Comparison of ENCODE assay signal across 1 cellular context in genomic region chr3:10026084-10026890, GRCh38.
TF ChIP-seq lines count a peak whose summit lies in the region.

FANCD2 (plus strand) TSS chr3:10026437; CDS start chr3:10028658, 2,221 bp downstream.

TF ChIP-seq in HepG2, 621 proteins besides CTCF, POLR2A, EP300 and RAD21 (continued from another document and continues in another):
- TF ChIP-seq CREB3 (CRISPR knock-in tag; IDR thresholded peaks at IDR 0.05) (no peak), NFAT5 (CRISPR knock-in tag; IDR thresholded peaks at IDR 0.05) (peak; percentile 41; the same call in 1 of the 2 replicates), LCORL (IDR thresholded peaks at IDR 0.05) (no peak), LCORL (CRISPR knock-in tag; IDR thresholded peaks at IDR 0.05) (peak; percentile 79; the same call in 1 of the 2 replicates), ZUFSP (CRISPR knock-in tag; IDR thresholded peaks at IDR 0.05; ENCODE audit: borderline replicate concordance) (no peak), RELA (CRISPR knock-in tag; IDR thresholded peaks at IDR 0.05) (no peak), TSC22D2 (CRISPR knock-in tag; IDR thresholded peaks at IDR 0.05; ENCODE audit: borderline replicate concordance) (peak; percentile 92; the same call in 1 of the 2 replicates), NPAS2 (CRISPR knock-in tag; IDR thresholded peaks at IDR 0.05; ENCODE audit: borderline replicate concordance) (no peak), ZNF782 (CRISPR knock-in tag; IDR thresholded peaks at IDR 0.05; ENCODE audit: borderline replicate concordance) (no peak), TMF1 (CRISPR knock-in tag; IDR thresholded peaks at IDR 0.05; ENCODE audit: low read depth) (peak; percentile 84; the same call in 1 of the 2 replicates), MBD4 (IDR thresholded peaks at IDR 0.05; ENCODE audit: borderline replicate concordance, low read length) (no peak), ZNF878 (CRISPR knock-in tag; IDR thresholded peaks at IDR 0.05) (peak; percentile 90; the same call in 1 of the 2 replicates), KDM3A (CRISPR knock-in tag; IDR thresholded peaks at IDR 0.05; ENCODE audit: low read depth) (peak; percentile 59; the same call in 1 of the 2 replicates), TCF7 (IDR thresholded peaks at IDR 0.05; ENCODE audit: low read depth) (no peak), PRDM4 (CRISPR knock-in tag; IDR thresholded peaks at IDR 0.05; ENCODE audit: borderline replicate concordance) (no peak), ZBTB21 (CRISPR knock-in tag; IDR thresholded peaks at IDR 0.05) (peak; percentile 97), ZNF768 (CRISPR knock-in tag; IDR thresholded peaks at IDR 0.05) (peak; percentile 79), MIXL1 (CRISPR knock-in tag; IDR thresholded peaks at IDR 0.05) (peak; percentile 76; the same call in 1 of the 2 replicates), POLR2AphosphoS5 (IDR thresholded peaks at IDR 0.05; ENCODE audit: low read depth, low read length) (peak; percentile 78), ZNF644 (CRISPR knock-in tag; IDR thresholded peaks at IDR 0.05; ENCODE audit: low read depth) (no peak), MAZ (IDR thresholded peaks at IDR 0.05; ENCODE audit: borderline replicate concordance, low read depth, low read length) (no peak), MAZ (CRISPR knock-in tag; IDR thresholded peaks at IDR 0.05; ENCODE audit: low read depth) (peak; percentile 94), KDM2A (CRISPR knock-in tag; IDR thresholded peaks at IDR 0.05; ENCODE audit: borderline replicate concordance, low read depth) (peak; percentile 96), ZFP36L2 (CRISPR knock-in tag; IDR thresholded peaks at IDR 0.05) (0 out of 2 replicates have a peak, but pooled peaks have one; percentile 32), ZNF562 (CRISPR knock-in tag; IDR thresholded peaks at IDR 0.05; ENCODE audit: borderline replicate concordance) (no peak), ZNF513 (CRISPR knock-in tag; conservative IDR thresholded peaks at IDR 0.05) (0 out of 2 replicates have a peak, but pooled peaks have one; percentile 85), ZNF749 (CRISPR knock-in tag; IDR thresholded peaks at IDR 0.05; ENCODE audit: borderline replicate concordance) (peak; percentile 94), NFE2L1 (CRISPR knock-in tag; IDR thresholded peaks at IDR 0.05; ENCODE audit: borderline replicate concordance) (peak; percentile 79; the same call in 1 of the 2 replicates), SSRP1 (CRISPR knock-in tag; IDR thresholded peaks at IDR 0.05) (no peak), ZNF501 (CRISPR knock-in tag; IDR thresholded peaks at IDR 0.05) (peak; percentile 94), ZNF703 (CRISPR knock-in tag; IDR thresholded peaks at IDR 0.05; ENCODE audit: borderline replicate concordance) (no peak), THRA (CRISPR knock-in tag; IDR thresholded peaks at IDR 0.05; ENCODE audit: borderline replicate concordance) (peak; percentile 74), ZNF747 (CRISPR knock-in tag; IDR thresholded peaks at IDR 0.05; ENCODE audit: borderline replicate concordance) (peak; percentile 89; the same call in 1 of the 2 replicates), ZNF570 (CRISPR knock-in tag; IDR thresholded peaks at IDR 0.05; ENCODE audit: borderline replicate concordance) (no peak), ZNF441 (CRISPR knock-in tag; IDR thresholded peaks at IDR 0.05; ENCODE audit: borderline replicate concordance) (no peak), NR1H2 (CRISPR knock-in tag; IDR thresholded peaks at IDR 0.05; ENCODE audit: borderline replicate concordance, low read depth) (peak; percentile 59; the same call in 1 of the 2 replicates), MTA1 (CRISPR knock-in tag; IDR thresholded peaks at IDR 0.05; ENCODE audit: borderline replicate concordance) (peak; percentile 94), RFX3 (CRISPR knock-in tag; IDR thresholded peaks at IDR 0.05) (no peak), SIN3B (IDR thresholded peaks at IDR 0.05; ENCODE audit: low read length) (peak; percentile 99), ZBTB7A (CRISPR knock-in tag; IDR thresholded peaks at IDR 0.05) (no peak; the same call in 1 of the 2 replicates), ZFAT (CRISPR knock-in tag; conservative IDR thresholded peaks at IDR 0.05) (no peak)
- TF ChIP-seq, protein P1, sequence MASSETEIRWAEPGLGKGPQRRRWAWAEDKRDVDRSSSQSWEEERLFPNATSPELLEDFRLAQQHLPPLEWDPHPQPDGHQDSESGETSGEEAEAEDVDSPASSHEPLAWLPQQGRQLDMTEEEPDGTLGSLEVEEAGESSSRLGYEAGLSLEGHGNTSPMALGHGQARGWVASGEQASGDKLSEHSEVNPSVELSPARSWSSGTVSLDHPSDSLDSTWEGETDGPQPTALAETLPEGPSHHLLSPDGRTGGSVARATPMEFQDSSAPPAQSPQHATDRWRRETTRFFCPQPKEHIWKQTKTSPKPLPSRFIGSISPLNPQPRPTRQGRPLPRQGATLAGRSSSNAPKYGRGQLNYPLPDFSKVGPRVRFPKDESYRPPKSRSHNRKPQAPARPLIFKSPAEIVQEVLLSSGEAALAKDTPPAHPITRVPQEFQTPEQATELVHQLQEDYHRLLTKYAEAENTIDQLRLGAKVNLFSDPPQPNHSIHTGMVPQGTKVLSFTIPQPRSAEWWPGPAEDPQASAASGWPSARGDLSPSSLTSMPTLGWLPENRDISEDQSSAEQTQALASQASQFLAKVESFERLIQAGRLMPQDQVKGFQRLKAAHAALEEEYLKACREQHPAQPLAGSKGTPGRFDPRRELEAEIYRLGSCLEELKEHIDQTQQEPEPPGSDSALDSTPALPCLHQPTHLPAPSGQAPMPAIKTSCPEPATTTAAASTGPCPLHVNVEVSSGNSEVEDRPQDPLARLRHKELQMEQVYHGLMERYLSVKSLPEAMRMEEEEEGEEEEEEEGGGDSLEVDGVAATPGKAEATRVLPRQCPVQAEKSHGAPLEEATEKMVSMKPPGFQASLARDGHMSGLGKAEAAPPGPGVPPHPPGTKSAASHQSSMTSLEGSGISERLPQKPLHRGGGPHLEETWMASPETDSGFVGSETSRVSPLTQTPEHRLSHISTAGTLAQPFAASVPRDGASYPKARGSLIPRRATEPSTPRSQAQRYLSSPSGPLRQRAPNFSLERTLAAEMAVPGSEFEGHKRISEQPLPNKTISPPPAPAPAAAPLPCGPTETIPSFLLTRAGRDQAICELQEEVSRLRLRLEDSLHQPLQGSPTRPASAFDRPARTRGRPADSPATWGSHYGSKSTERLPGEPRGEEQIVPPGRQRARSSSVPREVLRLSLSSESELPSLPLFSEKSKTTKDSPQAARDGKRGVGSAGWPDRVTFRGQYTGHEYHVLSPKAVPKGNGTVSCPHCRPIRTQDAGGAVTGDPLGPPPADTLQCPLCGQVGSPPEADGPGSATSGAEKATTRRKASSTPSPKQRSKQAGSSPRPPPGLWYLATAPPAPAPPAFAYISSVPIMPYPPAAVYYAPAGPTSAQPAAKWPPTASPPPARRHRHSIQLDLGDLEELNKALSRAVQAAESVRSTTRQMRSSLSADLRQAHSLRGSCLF (CRISPR knock-in tag; IDR thresholded peaks at IDR 0.05; ENCODE audit: borderline replicate concordance) = no peak
- TF ChIP-seq, protein P2, sequence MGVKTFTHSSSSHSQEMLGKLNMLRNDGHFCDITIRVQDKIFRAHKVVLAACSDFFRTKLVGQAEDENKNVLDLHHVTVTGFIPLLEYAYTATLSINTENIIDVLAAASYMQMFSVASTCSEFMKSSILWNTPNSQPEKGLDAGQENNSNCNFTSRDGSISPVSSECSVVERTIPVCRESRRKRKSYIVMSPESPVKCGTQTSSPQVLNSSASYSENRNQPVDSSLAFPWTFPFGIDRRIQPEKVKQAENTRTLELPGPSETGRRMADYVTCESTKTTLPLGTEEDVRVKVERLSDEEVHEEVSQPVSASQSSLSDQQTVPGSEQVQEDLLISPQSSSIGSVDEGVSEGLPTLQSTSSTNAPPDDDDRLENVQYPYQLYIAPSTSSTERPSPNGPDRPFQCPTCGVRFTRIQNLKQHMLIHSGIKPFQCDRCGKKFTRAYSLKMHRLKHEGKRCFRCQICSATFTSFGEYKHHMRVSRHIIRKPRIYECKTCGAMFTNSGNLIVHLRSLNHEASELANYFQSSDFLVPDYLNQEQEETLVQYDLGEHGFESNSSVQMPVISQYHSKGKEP (CRISPR knock-in tag; IDR thresholded peaks at IDR 0.05) = no peak
